In genomic region chr6:47235964-47236760, GRCh38 we compare ENCODE assay signal across 9 cellular contexts.
DNase-seq lines count a peak whose midpoint lies in the region; ATAC-seq, FAIRE-seq and TF ChIP-seq lines count a peak whose summit lies in the region.
"Had no signal": no experiment of that assay in that cellular context is flagged by ENCODE, and none has a peak within 500 bp of the region (broad histone marks: within the 10 kb centered on the region; RNA-seq: fewer than 3 reads in every experiment).

No MANE protein-coding gene starts in this region.

- H3K79me2 ChIP-seq in Karpas-422 (ENCODE audit: low read length): no peaks in the 10 kb centered on the region

- H3K9me3 ChIP-seq in WERI-Rb-1 (ENCODE audit: severe bottlenecking): no peaks in the 10 kb centered on the region
- no peaks in the 10 kb centered on the region for H3K9me3 ChIP-seq in prostate gland
- no peaks in the 10 kb centered on the region for H3K9me3 ChIP-seq in Karpas-422 (ENCODE audit: low read length)

- no peaks in the 10 kb centered on the region for H3K4me1 ChIP-seq in prostate gland (replicated peaks)
- H3K4me1 ChIP-seq in Karpas-422 (ENCODE audit: low read length): no peaks in the 10 kb centered on the region

- H3K36me3 ChIP-seq in WERI-Rb-1 (peaks cover 16% of the 10 kb centered on the region), prostate gland (no peaks in the 10 kb centered on the region), Karpas-422 (ENCODE audit: insufficient read depth, low read length) (no peaks in the 10 kb centered on the region)

- no peak for TF ChIP-seq POLR2A in prostate gland (IDR thresholded peaks at IDR 0.05)

- intact Hi-C loops in prostate gland (cut with DNase I): no loop called here

- TF ChIP-seq CTCF in WERI-Rb-1 (IDR thresholded peaks at IDR 0.05; ENCODE audit: low read depth, low read length): no peak
- TF ChIP-seq CTCF in prostate gland (IDR thresholded peaks at IDR 0.05): no peak
- no peak for TF ChIP-seq CTCF in GM10248 (IDR thresholded peaks at IDR 0.05; ENCODE audit: control extremely low read depth, extremely low read depth, low read depth, missing control alignments)

- H3K4me3 ChIP-seq in WERI-Rb-1 (ENCODE audit: low read depth, low read length): no peak overlapping the region
- H3K4me3 ChIP-seq in prostate gland: no peak overlapping the region
- no peak overlapping the region for H3K4me3 ChIP-seq in Karpas-422 (ENCODE audit: low read length)

- H3K27ac ChIP-seq in WERI-Rb-1 (no peak overlapping the region), prostate gland (no peak overlapping the region), Karpas-422 (ENCODE audit: low read length) (no peak overlapping the region)

- H4K20me1 ChIP-seq in Karpas-422 (ENCODE audit: insufficient read depth, low read depth, low read length): no peaks in the 10 kb centered on the region

- peak; percentile 77 for ATAC-seq in GM21381 (IDR thresholded peaks at IDR 0.05; ENCODE audit: unreplicated experiment)

- 35% methylated on average over 8 of the region's 8 CpGs for WGBS in prostate gland

- no peak overlapping the region for H2AFZ ChIP-seq in Karpas-422 (ENCODE audit: low read length)

- no peak overlapping the region for H3K9ac ChIP-seq in Karpas-422 (ENCODE audit: low read length)

- CTCF ChIA-PET in GM10248 (lab: Yijun Ruan, JAX): interaction anchor here (1.5 to 2.0 kb wide), 2 partner anchors 14 to 16 kb away, joined by 3 to 6 read pairs; no protein-coding TSS in a partner anchor

- POLR2A ChIA-PET in GM10248 (lab: Yijun Ruan, JAX): no interaction called here

- H3K27me3 ChIP-seq in WERI-Rb-1 (ENCODE audit: insufficient read depth, low read depth, severe bottlenecking) (no peaks in the 10 kb centered on the region), prostate gland (replicated peaks; ENCODE audit: insufficient read depth) (no peaks in the 10 kb centered on the region), Karpas-422 (ENCODE audit: low read length) (no peaks in the 10 kb centered on the region)

- no peak overlapping the region for H3K4me2 ChIP-seq in Karpas-422 (ENCODE audit: low read depth, low read length, poor library complexity, severe bottlenecking)

- DNase-seq in NCI-H187 (lab: John Stamatoyannopoulos, UW) (peak; percentile 64 to 72), WERI-Rb-1 (peak; percentile 33), prostate gland (ENCODE audit: low spot score) (peak; percentile 28), GM10248 (ENCODE audit: extremely low spot score) (no peak), Karpas-422 (no peak), urothelium cell line (ENCODE audit: low spot score) (no peak)
- no peak for DNase-seq in activated CD4-positive, alpha-beta T cell treated with anti-CD3 and anti-CD28 coated beads, Interleukin-2, amount 50 U/mL, for 1 hour
- DNase-seq: IMR-90 had no signal

- FAIRE-seq in urothelium cell line (lab: Jason Lieb, UNC): no peak

- no peaks in the 10 kb centered on the region for H3K9me2 ChIP-seq in Karpas-422 (replicated peaks; ENCODE audit: insufficient read depth, low read length)

Comparison
In these comparisons a context has a peak if more than half of its experiments do, and no peak if none do; other contexts are left out.
1. DNase-seq: peak in NCI-H187 (2 of 2), WERI-Rb-1 (single experiment) and prostate gland (single experiment); none in GM10248 (single experiment), Karpas-422 (single experiment), activated CD4-positive, alpha-beta T cell treated with anti-CD3 and anti-CD28 coated beads, Interleukin-2, amount 50 U/mL, for 1 hour (single experiment) and urothelium cell line (single experiment).